In genomic region chrX:111375747-111376146, GRCh38 we compare ENCODE assay signal across 22 cellular contexts. TPM values are rescaled to one million over a fixed set of nuclear protein-coding genes. Genes with fewer than 3 reads are reported as not detected.
A peak's percentile ranks its signal among the peaks of the same experiment; 100 is the strongest.
DNase-seq lines count a peak whose midpoint lies in the region; TF ChIP-seq lines count a peak whose summit lies in the region.
"Had no signal": no experiment of that assay in that cellular context is flagged by ENCODE, and none has a peak within 500 bp of the region (broad histone marks: within the 10 kb centered on the region; RNA-seq: fewer than 3 reads in every experiment).

No MANE protein-coding gene starts in this region.

- no peak overlapping the region for H2AFZ ChIP-seq in mesenchymal stem cell (ENCODE audit: low read depth, low read length)

- H4K91ac ChIP-seq in mesenchymal stem cell (ENCODE audit: low read length) = no peak overlapping the region

- WGBS in mesenchymal stem cell = 51% methylated on average over 2 of the region's 2 CpGs

- no peak overlapping the region for H2BK120ac ChIP-seq in mesenchymal stem cell (ENCODE audit: low read depth, low read length)

- H3K27me3 ChIP-seq in H7 (ENCODE audit: control insufficient read depth, insufficient read depth, low read length) (no peaks in the 10 kb centered on the region), mesenchymal stem cell (ENCODE audit: control insufficient read depth in 1 of 2, insufficient read depth in 1 of 2, low read length in 2 of 2) (peaks cover 0 to 24% of the 10 kb centered on the region in 2 experiments), BE2C (no peaks in the 10 kb centered on the region)
- H3K27me3 ChIP-seq: left lung, ovary, upper lobe of left lung had no signal

- no peaks in the 10 kb centered on the region for H3K9me3 ChIP-seq in mesenchymal stem cell (ENCODE audit: control insufficient read depth, low read length)
- no peaks in the 10 kb centered on the region for H3K9me3 ChIP-seq in BE2C
- H3K9me3 ChIP-seq: left lung, ovary, upper lobe of left lung had no signal

- peak; percentile 6 for DNase-seq in H7
- DNase-seq in RPMI7951 (ENCODE audit: low read depth) = peak; percentile 1
- peak; percentile 18 for DNase-seq in epithelial cell of esophagus (ENCODE audit: low read depth)
- DNase-seq in mesenchymal stem cell = peak; percentile 17
- no peak for DNase-seq in hypothalamus (lab: John Stamatoyannopoulos, UW)
- no peak for DNase-seq in activated CD4-positive, alpha-beta T cell treated with anti-CD3 and anti-CD28 coated beads, Interleukin-2, amount 50 U/mL, for 4 hours
- no peak for DNase-seq in BE2C
- DNase-seq in effector CD8-positive, alpha-beta T cell (lab: John Stamatoyannopoulos, UW) = no peak
- DNase-seq: activated CD8-positive, alpha-beta T cell treated with anti-CD3 and anti-CD28 coated beads for 36 hours; activated T-cell treated with anti-CD3 and anti-CD28 coated beads, Interleukin-2, amount 50 U/mL, for 48 hours; CD8-positive, alpha-beta T cell; KBM-7; left lung; NCI-H1092; NCI-H2081; NCI-H510A treated with DMSO at 0.1 percent for 48 hours; ovary; stimulated activated CD4-positive, alpha-beta T cell treated with anti-CD3 and anti-CD28 coated beads, Interleukin-2, amount 100 ng/mL, for 24 hours; stimulated activated naive CD8-positive, alpha-beta T cell treated with anti-CD3 and anti-CD28 coated beads, Interleukin-15, amount 100 ng/mL, for 72 hours; T-helper 2 cell; upper lobe of left lung; WERI-Rb-1 had no signal

- no peak overlapping the region for H3K18ac ChIP-seq in mesenchymal stem cell (ENCODE audit: low read depth in 1 of 2, low read length in 2 of 2)

- no peak overlapping the region for H2BK5ac ChIP-seq in mesenchymal stem cell (ENCODE audit: low read depth, low read length, poor library complexity, severe bottlenecking)

- no peak overlapping the region for H2AK5ac ChIP-seq in mesenchymal stem cell (ENCODE audit: low read length, severe bottlenecking)

- H2BK15ac ChIP-seq in mesenchymal stem cell (ENCODE audit: low read depth, poor library complexity, severe bottlenecking) = no peak overlapping the region

- no peak overlapping the region for H2BK12ac ChIP-seq in mesenchymal stem cell (ENCODE audit: low read length in 2 of 2)

- H3K36me3 ChIP-seq in H7 (replicated peaks; ENCODE audit: control insufficient read depth, insufficient read depth, low read length) (no peaks in the 10 kb centered on the region), mesenchymal stem cell (ENCODE audit: control insufficient read depth in 1 of 2, insufficient read depth in 2 of 2, low read depth in 1 of 2, low read length in 2 of 2) (no peaks in the 10 kb centered on the region), BE2C (no peaks in the 10 kb centered on the region)
- H3K36me3 ChIP-seq: left lung, ovary, upper lobe of left lung, WERI-Rb-1 had no signal

- H3K9ac ChIP-seq in mesenchymal stem cell (ENCODE audit: low read length) = no peak overlapping the region

- no peak for TF ChIP-seq CTCF in epithelial cell of esophagus (IDR thresholded peaks at IDR 0.05; ENCODE audit: insufficient read depth, low read depth, low read length, missing control alignments)
- TF ChIP-seq CTCF in BE2C (IDR thresholded peaks at IDR 0.05; ENCODE audit: low read depth, low read length) = no peak

- H3K79me1 ChIP-seq in mesenchymal stem cell (replicated peaks; ENCODE audit: low read length, poor library complexity, severe bottlenecking) = no peaks in the 10 kb centered on the region

- no peak overlapping the region for H4K8ac ChIP-seq in mesenchymal stem cell (ENCODE audit: low read length)

- no peak overlapping the region for H3K14ac ChIP-seq in mesenchymal stem cell (ENCODE audit: low read length in 2 of 2)

- no peaks in the 10 kb centered on the region for H3K4me1 ChIP-seq in mesenchymal stem cell (ENCODE audit: control insufficient read depth, insufficient read depth, low read depth, low read length)
- H3K4me1 ChIP-seq in BE2C = peaks cover 15% of the 10 kb centered on the region
- H3K4me1 ChIP-seq: left lung, upper lobe of left lung had no signal

- H3K27ac ChIP-seq in mesenchymal stem cell (ENCODE audit: low read length, poor library complexity, severe bottlenecking) = no peak overlapping the region
- H3K27ac ChIP-seq: left lung, ovary, upper lobe of left lung, WERI-Rb-1 had no signal

- no peak overlapping the region for H3K4me3 ChIP-seq in H7 (ENCODE audit: insufficient read depth, low read depth, low read length)
- no peak overlapping the region for H3K4me3 ChIP-seq in epithelial cell of esophagus (ENCODE audit: low read length)
- H3K4me3 ChIP-seq in mesenchymal stem cell (ENCODE audit: insufficient read depth in 1 of 2, low read depth in 1 of 2, low read length in 2 of 2) = no peak overlapping the region
- no peak overlapping the region for H3K4me3 ChIP-seq in BE2C (ENCODE audit: low read depth, low read length)
- H3K4me3 ChIP-seq: left lung, ovary, upper lobe of left lung had no signal

- no peak overlapping the region for H3K4ac ChIP-seq in mesenchymal stem cell (ENCODE audit: low read depth in 1 of 2, low read length in 2 of 2)

- H3K23ac ChIP-seq in mesenchymal stem cell (ENCODE audit: low read length in 2 of 2) = no peak overlapping the region

- no peak overlapping the region for H3K4me2 ChIP-seq in mesenchymal stem cell (ENCODE audit: low read length, poor library complexity, severe bottlenecking)

RNA-seq across cellular contexts. Expression of gene DCX, which starts 36.2 kb away (rescaled TPM):
- total RNA-seq in H7 (2014; rRNA removed; shearing (Covaris generic)) = 1.4 and 2.1 TPM in 2 replicates
- total RNA-seq in RPMI7951 (2014; rRNA removed; shearing (Covaris generic)) = not detected in 2 replicates
- 0.29 TPM for polyA plus RNA-seq in mesenchymal stem cell (2013, experiment 1 of 2)
- polyA plus RNA-seq in mesenchymal stem cell (2013, experiment 2 of 2) = 0.29 TPM
- polyA plus RNA-seq in BE2C (2012; ENCODE audit: insufficient read depth, insufficient read length, low read depth) = 33.7 TPM
- total RNA-seq: activated CD8-positive, alpha-beta T cell treated with anti-CD3 and anti-CD28 coated beads for 36 hours; CD8-positive, alpha-beta T cell; left lung; upper lobe of left lung had no signal

Comparison
In these comparisons a context has a peak if more than half of its experiments do, and no peak if none do; other contexts are left out.
1. DNase-seq: peak in H7 (single experiment), RPMI7951 (single experiment), epithelial cell of esophagus (single experiment) and mesenchymal stem cell (single experiment); none in hypothalamus (0 of 51), activated CD4-positive, alpha-beta T cell treated with anti-CD3 and anti-CD28 coated beads, Interleukin-2, amount 50 U/mL, for 4 hours (0 of 2), BE2C (single experiment) and effector CD8-positive, alpha-beta T cell (single experiment).